ENCODE assay signal across 21 cellular contexts in genomic region chr7:83036130-83036529, GRCh38.
DNase-seq lines count a peak whose midpoint lies in the region; ATAC-seq, FAIRE-seq and TF ChIP-seq lines count a peak whose summit lies in the region.
"Had no signal": no experiment of that assay in that cellular context is flagged by ENCODE, and none has a peak within 500 bp of the region (broad histone marks: within the 10 kb centered on the region; RNA-seq: fewer than 3 reads in every experiment).

No MANE protein-coding gene starts in this region.

- TF ChIP-seq CTCF in H9 (conservative IDR thresholded peaks at IDR 0.05) (no peak), H1 (IDR thresholded peaks at IDR 0.05; ENCODE audit: control extremely low read depth in 1 of 3, insufficient read depth in 1 of 3, low read depth in 1 of 3, low read length in 3 of 3) (no peak)

- H3K4me2 ChIP-seq in H9 (ENCODE audit: insufficient read depth, insufficient read length, low read length) (no peak overlapping the region), H1 (ENCODE audit: insufficient read depth in 1 of 2, low read depth in 2 of 2, low read length in 2 of 2) (no peak overlapping the region)
- H3K4me2 ChIP-seq: BLaER1 had no signal

- H3K18ac ChIP-seq in H9 (ENCODE audit: insufficient read length, low read depth, low read length): no peak overlapping the region
- no peak overlapping the region for H3K18ac ChIP-seq in H1 (ENCODE audit: extremely low read depth, low read length)

- H3K79me1 ChIP-seq in H9 (ENCODE audit: insufficient read depth, low read depth, low read length, poor library complexity, severe bottlenecking): no peaks in the 10 kb centered on the region
- H3K79me1 ChIP-seq in H1 (ENCODE audit: low read depth, low read length): no peaks in the 10 kb centered on the region

- H3K27me3 ChIP-seq in H9 (ENCODE audit: insufficient read depth, low read length): no peaks in the 10 kb centered on the region
- H3K27me3 ChIP-seq in H1 (replicated peaks in 1 of 4; ENCODE audit: control insufficient read depth in 3 of 4, extremely low read depth in 1 of 4, insufficient read depth in 3 of 4, low read length in 3 of 4): no peaks in the 10 kb centered on the region
- H3K27me3 ChIP-seq in naive thymus-derived CD4-positive, alpha-beta T cell (ENCODE audit: control insufficient read depth in 2 of 2, insufficient read depth in 2 of 2, low read length in 2 of 2): no peaks in the 10 kb centered on the region
- H3K27me3 ChIP-seq: BLaER1 had no signal

- DNase-seq in H9 (no peak), H1 (ENCODE audit: low read depth in 1 of 2, low spot score in 2 of 2) (no peak), iPS-NIHi7 (ENCODE audit: extremely low spot score) (peak; percentile 9)
- no peak for DNase-seq in naive thymus-derived CD4-positive, alpha-beta T cell
- DNase-seq in stimulated activated naive CD4-positive, alpha-beta T cell (lab: John Stamatoyannopoulos, UW): no peak
- DNase-seq in activated T-cell treated with anti-CD3 and anti-CD28 coated beads, Interleukin-2, amount 50 U/mL, for 4 hours: no peak
- DNase-seq: CD4-positive, CD25-positive, alpha-beta regulatory T cell; CD8-positive, alpha-beta memory T cell; DMS 273 treated with DMSO at 0.1 percent for 48 hours; DMS79; EL; GDM1; GOT3; H7 had no signal

- H2AFZ ChIP-seq in H9 (ENCODE audit: low read length): no peak overlapping the region
- H2AFZ ChIP-seq in H1 (ENCODE audit: low read length): no peak overlapping the region

- no peak overlapping the region for H3T11ph ChIP-seq in H9 (ENCODE audit: low read length)

- H3K4me1 Mint-ChIP-seq in H9: peaks cover 13 to 15% of the 10 kb centered on the region in 2 experiments
- no peaks in the 10 kb centered on the region for H3K4me1 Mint-ChIP-seq in naive thymus-derived CD4-positive, alpha-beta T cell
- no peaks in the 10 kb centered on the region for H3K4me1 Mint-ChIP-seq in activated T-cell treated with anti-CD3 and anti-CD28 coated beads, Interleukin-2, amount 50 U/mL, for 4 hours (ENCODE audit: low read depth)
- H3K4me1 Mint-ChIP-seq: B cell; CD4-positive, CD25-positive, alpha-beta regulatory T cell; CD8-positive, alpha-beta memory T cell had no signal

- H4K91ac ChIP-seq in H9 (ENCODE audit: insufficient read length, low read depth, low read length) (no peak overlapping the region), H1 (replicated peaks; ENCODE audit: insufficient read length, low read length) (no peak overlapping the region)

- H3K4me1 ChIP-seq in H9 (ENCODE audit: insufficient read depth, low read length) (no peaks in the 10 kb centered on the region), H1 (replicated peaks in 1 of 4; ENCODE audit: control insufficient read depth in 3 of 4, insufficient read depth in 4 of 4, low read length in 3 of 4) (0 out of 7 replicates have a peak, but pooled peaks cover 0 to 2% (median 0%) of the 10 kb centered on the region in 4 experiments)
- no peaks in the 10 kb centered on the region for H3K4me1 ChIP-seq in naive thymus-derived CD4-positive, alpha-beta T cell (ENCODE audit: control insufficient read depth in 2 of 2, insufficient read depth in 2 of 2, low read length in 2 of 2)
- H3K4me1 ChIP-seq: BLaER1 had no signal

- WGBS in H9 (ENCODE audit: extremely low coverage, insufficient read length, low lambda C conversion rate): no CpG with 5 or more reads among the region's 2 CpGs
- 26% methylated on average over 2 of the region's 2 CpGs; no CpG with 5 or more reads in 1 of the 2 experiments for WGBS in H1 (ENCODE audit: extremely low coverage in 1 of 2, insufficient coverage in 1 of 2, insufficient read length in 1 of 2, insufficient replicate concordance in 2 of 2, low coverage in 1 of 2, low lambda C conversion rate in 2 of 2, missing lambda C conversion rate in 1 of 2), 2 experiments

- no peak overlapping the region for H3K23ac ChIP-seq in H9 (ENCODE audit: insufficient read length, low read depth, low read length)
- H3K23ac ChIP-seq in H1 (ENCODE audit: insufficient read length): no peak overlapping the region

- H2AK5ac ChIP-seq in H9 (ENCODE audit: insufficient read length, low read length) (no peak overlapping the region), H1 (ENCODE audit: low read depth, low read length) (no peak overlapping the region)

- H3K36me3 Mint-ChIP-seq in H9 (ENCODE audit: insufficient read depth in 1 of 3, low read depth in 3 of 3): no peaks in the 10 kb centered on the region
- H3K36me3 Mint-ChIP-seq in naive thymus-derived CD4-positive, alpha-beta T cell: no peaks in the 10 kb centered on the region
- H3K36me3 Mint-ChIP-seq in activated T-cell treated with anti-CD3 and anti-CD28 coated beads, Interleukin-2, amount 50 U/mL, for 4 hours (ENCODE audit: insufficient read depth): no peaks in the 10 kb centered on the region
- H3K36me3 Mint-ChIP-seq: CD4-positive, CD25-positive, alpha-beta regulatory T cell; CD8-positive, alpha-beta memory T cell had no signal

- H2BK120ac ChIP-seq in H9 (ENCODE audit: low read depth, low read length, poor library complexity, severe bottlenecking): no peak overlapping the region
- no peak overlapping the region for H2BK120ac ChIP-seq in H1 (replicated peaks; ENCODE audit: low read depth, low read length)

- H3K27me3 Mint-ChIP-seq in H9 (ENCODE audit: low read depth): no peaks in the 10 kb centered on the region
- H3K27me3 Mint-ChIP-seq in naive thymus-derived CD4-positive, alpha-beta T cell: no peaks in the 10 kb centered on the region
- H3K27me3 Mint-ChIP-seq in activated T-cell treated with anti-CD3 and anti-CD28 coated beads, Interleukin-2, amount 50 U/mL, for 4 hours (ENCODE audit: low read depth): no peaks in the 10 kb centered on the region
- H3K27me3 Mint-ChIP-seq: B cell; CD4-positive, CD25-positive, alpha-beta regulatory T cell; CD8-positive, alpha-beta memory T cell had no signal

- no peak for TF ChIP-seq EP300 in H1 (IDR thresholded peaks at IDR 0.05; ENCODE audit: borderline replicate concordance in 1 of 2, low read depth in 2 of 2, low read length in 2 of 2)

- H4K8ac ChIP-seq in H9 (replicated peaks; ENCODE audit: insufficient read length, low read depth, low read length) (no peak overlapping the region), H1 (ENCODE audit: extremely low read depth, insufficient read depth, low read length) (no peak overlapping the region)

- no peak overlapping the region for H3K56ac ChIP-seq in H9 (ENCODE audit: insufficient read length, low read depth, low read length)
- H3K56ac ChIP-seq in H1 (replicated peaks; ENCODE audit: insufficient read length, low read depth, low read length): no peak overlapping the region

- no peaks in the 10 kb centered on the region for H3K9me3 ChIP-seq in H9 (ENCODE audit: control insufficient read depth, low read depth, low read length)
- no peaks in the 10 kb centered on the region for H3K9me3 ChIP-seq in H1 (ENCODE audit: insufficient read depth in 2 of 2, low read depth in 1 of 2, low read length in 1 of 2)
- no peaks in the 10 kb centered on the region for H3K9me3 ChIP-seq in naive thymus-derived CD4-positive, alpha-beta T cell (ENCODE audit: control insufficient read depth in 2 of 3, low read length in 3 of 3)
- H3K9me3 ChIP-seq: BLaER1 had no signal

- H3K27ac ChIP-seq in H9 (ENCODE audit: insufficient read length, low read depth, low read length) (no peak overlapping the region), H1 (ENCODE audit: low read depth, low read length) (no peak overlapping the region)
- H3K27ac ChIP-seq in naive thymus-derived CD4-positive, alpha-beta T cell (ENCODE audit: low read depth, low read length): no peak overlapping the region
- H3K27ac ChIP-seq: BLaER1, C4-2B had no signal

- no peaks in the 10 kb centered on the region for H4K20me1 ChIP-seq in H9 (ENCODE audit: control insufficient read depth, insufficient read depth, insufficient read length)
- H4K20me1 ChIP-seq in H1 (replicated peaks in 1 of 2; ENCODE audit: control insufficient read depth in 1 of 2, insufficient read depth in 2 of 2, low read length in 2 of 2): no peaks in the 10 kb centered on the region
- H4K20me1 ChIP-seq: BLaER1 had no signal

- H3K14ac ChIP-seq in H9 (ENCODE audit: insufficient read depth, low read length): no peak overlapping the region
- H3K14ac ChIP-seq in H1 (ENCODE audit: insufficient read length): no peak overlapping the region

- no peak overlapping the region for H3K27ac Mint-ChIP-seq in H9
- no peak overlapping the region for H3K27ac Mint-ChIP-seq in naive thymus-derived CD4-positive, alpha-beta T cell
- H3K27ac Mint-ChIP-seq: B cell; CD4-positive, CD25-positive, alpha-beta regulatory T cell; CD8-positive, alpha-beta memory T cell had no signal

- FAIRE-seq in H1 (lab: Jason Lieb, UNC): no peak
- FAIRE-seq: D721Med, GM12878, GM19239 had no signal

- peak overlapping the region; percentile 7 for H3K9ac ChIP-seq in H9 (ENCODE audit: extremely low read depth, insufficient read length, low read length)
- H3K9ac ChIP-seq in H1 (replicated peaks in 1 of 4; ENCODE audit: extremely low read depth in 1 of 4, low read depth in 3 of 4, low read length in 3 of 4): no peak overlapping the region
- H3K9ac ChIP-seq: BLaER1 had no signal

- H3K4me3 Mint-ChIP-seq in H9: no peak overlapping the region
- H3K4me3 Mint-ChIP-seq in naive thymus-derived CD4-positive, alpha-beta T cell: no peak overlapping the region
- no peak overlapping the region for H3K4me3 Mint-ChIP-seq in activated T-cell treated with anti-CD3 and anti-CD28 coated beads, Interleukin-2, amount 50 U/mL, for 4 hours
- H3K4me3 Mint-ChIP-seq: B cell; CD4-positive, CD25-positive, alpha-beta regulatory T cell; CD8-positive, alpha-beta memory T cell had no signal

- no peaks in the 10 kb centered on the region for H3K23me2 ChIP-seq in H9 (ENCODE audit: insufficient read length, low read depth, low read length, poor library complexity, severe bottlenecking)
- H3K23me2 ChIP-seq in H1 (ENCODE audit: low read depth, low read length): no peaks in the 10 kb centered on the region

- TF ChIP-seq POLR2A in H1 (IDR thresholded peaks at IDR 0.05; ENCODE audit: control extremely low read depth in 1 of 2, low read depth in 2 of 2, low read length in 2 of 2): no peak

- no peaks in the 10 kb centered on the region for H3K36me3 ChIP-seq in H1 (ENCODE audit: control insufficient read depth in 2 of 4, insufficient read depth in 4 of 4, low read length in 3 of 4)
- no peaks in the 10 kb centered on the region for H3K36me3 ChIP-seq in naive thymus-derived CD4-positive, alpha-beta T cell (ENCODE audit: control insufficient read depth in 2 of 3, insufficient read depth in 3 of 3, low read length in 3 of 3)
- H3K36me3 ChIP-seq: BLaER1 had no signal

- intact Hi-C loops in naive thymus-derived CD4-positive, alpha-beta T cell (cut with micrococcal nuclease): no loop called here

- H2BK12ac ChIP-seq in H9 (ENCODE audit: insufficient read length, low read depth, low read length) (no peak overlapping the region), H1 (ENCODE audit: low read depth, low read length) (no peak overlapping the region)

- CTCF ChIA-PET in H1 (lab: Charles Lee; ENCODE audit: partially characterized antibody): no interaction called here
- CTCF ChIA-PET in naive thymus-derived CD4-positive, alpha-beta T cell (lab: Charles Lee): no interaction called here

- H3K9me3 Mint-ChIP-seq in H9: no peaks in the 10 kb centered on the region
- H3K9me3 Mint-ChIP-seq in naive thymus-derived CD4-positive, alpha-beta T cell: peaks cover 0 to 11% (median 4%) of the 10 kb centered on the region in 11 donors
- H3K9me3 Mint-ChIP-seq in activated T-cell treated with anti-CD3 and anti-CD28 coated beads, Interleukin-2, amount 50 U/mL, for 4 hours: peaks cover 19% of the 10 kb centered on the region

- TF ChIP-seq RAD21 in H1 (IDR thresholded peaks at IDR 0.05 in 1 of 2, conservative IDR thresholded peaks at IDR 0.05 in 1 of 2; ENCODE audit: low read depth in 2 of 2, low read length in 2 of 2): no peak

- H4K5ac ChIP-seq in H9 (ENCODE audit: insufficient read length, low read depth, low read length): no peak overlapping the region
- H4K5ac ChIP-seq in H1 (ENCODE audit: insufficient read length, low read depth, low read length): no peak overlapping the region

- H3K4me3 ChIP-seq in H1 (ENCODE audit: extremely low read depth in 1 of 4, insufficient read depth in 2 of 4, low read depth in 3 of 4, low read length in 4 of 4): no peak overlapping the region
- no peak overlapping the region for H3K4me3 ChIP-seq in naive thymus-derived CD4-positive, alpha-beta T cell (ENCODE audit: low read length)
- H3K4me3 ChIP-seq: BLaER1, GM12878 had no signal

- no peak overlapping the region for H3K4ac ChIP-seq in H9 (ENCODE audit: low read depth, low read length)
- H3K4ac ChIP-seq in H1 (replicated peaks; ENCODE audit: insufficient read length, low read depth, low read length): no peak overlapping the region

- POLR2A ChIA-PET in H1 (lab: Charles Lee; ENCODE audit: partially characterized antibody): interaction anchor here (0.9 to 1.4 kb wide), 2 partner anchors 12 to 77 kb away, joined by 3 to 5 read pairs; no protein-coding TSS in a partner anchor
- POLR2A ChIA-PET in naive thymus-derived CD4-positive, alpha-beta T cell (lab: Charles Lee): no interaction called here

- H3K79me2 ChIP-seq in H9 (ENCODE audit: insufficient read depth, low read length) (no peaks in the 10 kb centered on the region), H1 (ENCODE audit: control insufficient read depth in 1 of 2, insufficient read depth in 2 of 2, low read length in 2 of 2) (no peaks in the 10 kb centered on the region)

- no peak overlapping the region for H2BK5ac ChIP-seq in H9 (ENCODE audit: insufficient read length, low read length)
- no peak overlapping the region for H2BK5ac ChIP-seq in H1 (ENCODE audit: low read depth, low read length)

- no peak overlapping the region for H2BK20ac ChIP-seq in H9 (ENCODE audit: low read depth, low read length, poor library complexity, severe bottlenecking)
- H2BK20ac ChIP-seq in H1 (ENCODE audit: low read length): no peak overlapping the region

- no peak overlapping the region for H2BK15ac ChIP-seq in H9 (ENCODE audit: low read depth, low read length)
- H2BK15ac ChIP-seq in H1 (ENCODE audit: low read length): no peak overlapping the region

- ATAC-seq in naive thymus-derived CD4-positive, alpha-beta T cell: no peak
- no peak for ATAC-seq in activated T-cell treated with anti-CD3 and anti-CD28 coated beads, Interleukin-2, amount 50 U/mL, for 4 hours
- ATAC-seq: GM12878, HCT116 had no signal
